15 cellular contexts compared by ENCODE assay signal in the genomic region with DNA sequence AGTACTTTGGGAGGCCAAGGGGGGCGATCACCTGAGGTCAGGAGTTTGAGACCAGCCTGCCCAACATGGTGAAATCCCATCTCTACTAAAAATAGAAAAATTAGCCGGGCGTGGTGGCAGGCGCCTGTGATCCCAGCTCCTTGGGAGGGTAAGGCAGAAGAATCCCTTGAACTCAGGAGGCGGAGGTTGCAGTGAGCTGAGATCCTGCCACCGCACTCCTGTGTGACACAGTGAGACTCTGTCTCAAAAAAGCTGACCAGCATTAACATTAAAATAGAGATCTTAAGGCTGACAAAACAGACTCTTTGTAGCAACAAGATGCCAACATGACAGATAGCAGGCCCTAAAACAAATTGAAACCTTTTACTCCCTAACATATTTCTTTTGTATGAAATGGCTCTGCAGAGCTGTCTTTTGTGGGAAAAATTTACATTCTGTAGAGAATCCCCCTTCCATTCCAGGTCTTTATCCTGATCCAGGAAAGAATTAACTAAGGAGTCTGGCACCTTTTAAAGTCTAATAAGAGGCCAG.
DNase-seq lines count a peak whose midpoint lies in the region; TF ChIP-seq lines count a peak whose summit lies in the region.
"Had no signal": no experiment of that assay in that cellular context is flagged by ENCODE, and none has a peak within 500 bp of the region (broad histone marks: within the 10 kb centered on the region; RNA-seq: fewer than 3 reads in every experiment).

No MANE protein-coding gene starts in this region.

- H3K4me2 ChIP-seq in hepatocyte, result no peak overlapping the region
- H3K4me2 ChIP-seq: A549 had no signal

- TF ChIP-seq POLR2A in testis (IDR thresholded peaks at IDR 0.05), result no peak

- TF ChIP-seq CTCF in endothelial cell (IDR thresholded peaks at IDR 0.05; ENCODE audit: unreplicated experiment), result no peak
- TF ChIP-seq CTCF in testis (IDR thresholded peaks at IDR 0.05), result no peak
- TF ChIP-seq CTCF in hepatocyte (IDR thresholded peaks at IDR 0.05; ENCODE audit: poor library complexity), result no peak

- H3K27me3 Mint-ChIP-seq in endothelial cell (ENCODE audit: unreplicated experiment), result peaks cover 3% of the 10 kb centered on the region
- H3K27me3 Mint-ChIP-seq: CD4-positive, alpha-beta T cell had no signal

- peaks cover 8% of the 10 kb centered on the region for H3K4me1 Mint-ChIP-seq in endothelial cell (ENCODE audit: unreplicated experiment)

- H3K36me3 ChIP-seq in NT2/D1 (ENCODE audit: insufficient read depth, insufficient read length, low read length), result no peaks in the 10 kb centered on the region
- H3K36me3 ChIP-seq in testis (ENCODE audit: low read depth, missing control alignments), result no peaks in the 10 kb centered on the region
- no peaks in the 10 kb centered on the region for H3K36me3 ChIP-seq in hepatocyte (replicated peaks; ENCODE audit: insufficient read depth, low read depth)

- 65 to 92% methylated on average over 6 of the region's 6 CpGs for WGBS in testis, 2 donors
- WGBS in hepatocyte (ENCODE audit: low lambda C conversion rate, missing lambda C conversion rate), result 92% methylated on average over 6 of the region's 6 CpGs

- no peak overlapping the region for H3K4me3 Mint-ChIP-seq in endothelial cell (ENCODE audit: unreplicated experiment)
- H3K4me3 Mint-ChIP-seq: CD4-positive, alpha-beta T cell had no signal

- no peaks in the 10 kb centered on the region for H3K9me3 Mint-ChIP-seq in endothelial cell (ENCODE audit: unreplicated experiment)
- H3K9me3 Mint-ChIP-seq: CD4-positive, alpha-beta T cell had no signal

- H3K79me2 ChIP-seq in hepatocyte, result no peaks in the 10 kb centered on the region

- H3K9me3 ChIP-seq in NT2/D1 (ENCODE audit: insufficient read depth, low read length) (no peaks in the 10 kb centered on the region), testis (no peaks in the 10 kb centered on the region), hepatocyte (ENCODE audit: low read depth) (no peaks in the 10 kb centered on the region)
- H3K9me3 ChIP-seq: A549, Caco-2 had no signal

- no peaks in the 10 kb centered on the region for H3K9me2 ChIP-seq in hepatocyte (replicated peaks; ENCODE audit: insufficient read depth)

- no peak overlapping the region for H2AFZ ChIP-seq in hepatocyte

- H3K27me3 ChIP-seq in NT2/D1 (ENCODE audit: insufficient read depth, insufficient read length) (peaks cover 41% of the 10 kb centered on the region), testis (no peaks in the 10 kb centered on the region), hepatocyte (no peaks in the 10 kb centered on the region)

- no peaks in the 10 kb centered on the region for H3K36me3 Mint-ChIP-seq in endothelial cell (ENCODE audit: low read depth, unreplicated experiment)

- no peak overlapping the region for H3K9ac ChIP-seq in NT2/D1 (ENCODE audit: insufficient read length, low read depth)

- H4K20me1 ChIP-seq in hepatocyte (ENCODE audit: insufficient read depth, poor library complexity, severe bottlenecking), result no peaks in the 10 kb centered on the region

- DNase-seq in ELF-1 (ENCODE audit: low read depth, low spot score), result peak; percentile 74
- DNase-seq in NT2/D1 (ENCODE audit: low read depth, low spot score), result peak; percentile 57
- DNase-seq in endothelial cell (ENCODE audit: low spot score), result no peak
- peak; percentile 32 for DNase-seq in testis
- DNase-seq in UCSD-AML1 (lab: John Stamatoyannopoulos, UW; ENCODE audit: unreplicated experiment), result no peak
- DNase-seq in hepatocyte (ENCODE audit: low spot score), result no peak
- no peak for DNase-seq in foreskin melanocyte
- DNase-seq: AML-193; Caco-2; CD4-positive, alpha-beta T cell; GF-D8; HCEC 1CT had no signal

- peak overlapping the region; percentile 61 for H3K27ac Mint-ChIP-seq in endothelial cell (ENCODE audit: unreplicated experiment)
- H3K27ac Mint-ChIP-seq: CD4-positive, alpha-beta T cell had no signal

- no peak overlapping the region for H3K27ac ChIP-seq in testis
- no peak overlapping the region for H3K27ac ChIP-seq in hepatocyte
- H3K27ac ChIP-seq: 22Rv1, A549, C4-2B had no signal

- intact Hi-C loops in testis (cut with DNase I; ENCODE audit: low total_unique reads), result no loop called here

- no peak overlapping the region for H3K4me3 ChIP-seq in NT2/D1 (ENCODE audit: insufficient read length, low read depth)
- H3K4me3 ChIP-seq in testis, result no peak overlapping the region
- H3K4me3 ChIP-seq in hepatocyte, result no peak overlapping the region
- H3K4me3 ChIP-seq: A549 had no signal

- H3K4me1 ChIP-seq in NT2/D1 (ENCODE audit: insufficient read depth, insufficient read length) (no peaks in the 10 kb centered on the region), testis (peaks cover 6% of the 10 kb centered on the region), hepatocyte (ENCODE audit: insufficient read depth) (peaks cover 3% of the 10 kb centered on the region)
- H3K4me1 ChIP-seq: A549 had no signal

Comparison
In these comparisons a context has a peak if more than half of its experiments do, and no peak if none do; other contexts are left out.
1. DNase-seq: peak in ELF-1 (single experiment), NT2/D1 (single experiment) and testis (single experiment); none in endothelial cell (single experiment), UCSD-AML1 (single experiment), hepatocyte (single experiment) and foreskin melanocyte (single experiment).